ENCODE assay signal across 13 cellular contexts in the genomic region with DNA sequence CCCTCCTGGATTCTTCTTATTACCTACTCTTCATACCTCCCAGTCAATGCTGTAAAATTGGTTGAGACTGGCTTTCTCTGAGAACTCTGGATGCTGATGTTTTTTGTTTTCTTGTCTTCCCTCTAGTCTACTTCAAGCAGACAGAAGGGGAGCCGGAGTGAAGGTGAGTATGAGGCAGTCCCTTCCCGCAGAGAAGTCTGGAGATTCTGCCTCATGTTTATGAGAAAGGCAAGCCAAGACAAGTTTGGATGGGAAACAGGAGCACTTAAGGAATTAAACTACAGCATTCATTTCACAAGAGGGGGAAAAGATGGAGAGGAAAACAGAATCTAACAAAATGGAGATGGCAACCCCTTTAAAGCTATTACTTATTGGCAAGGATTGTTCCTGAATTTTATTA.
"Had no signal": no experiment of that assay in that cellular context is flagged by ENCODE, and none has a peak within 500 bp of the region (broad histone marks: within the 10 kb centered on the region; RNA-seq: fewer than 3 reads in every experiment).

No MANE protein-coding gene starts in this region.

- H3K36me3 ChIP-seq: cardiac muscle cell, esophagus squamous epithelium, lower lobe of right lung, right lobe of liver, spleen, suprapubic skin had no signal

- H3K4me1 ChIP-seq: esophagus squamous epithelium, lower lobe of right lung, right lobe of liver, spleen, suprapubic skin had no signal

- H3K4me3 ChIP-seq: cardiac muscle cell, esophagus squamous epithelium, lower lobe of right lung, right lobe of liver, spleen, suprapubic skin had no signal

- H3K27ac ChIP-seq: cardiac muscle cell, esophagus squamous epithelium, lower lobe of right lung, right lobe of liver, spleen, suprapubic skin had no signal

- DNase-seq: activated CD4-positive, alpha-beta T cell treated with anti-CD3 and anti-CD28 coated beads for 1 hour; activated CD4-positive, alpha-beta T cell treated with anti-CD3 and anti-CD28 coated beads, Interleukin-2, amount 50 U/mL, for 48 hours; activated CD8-positive, alpha-beta memory T cell treated with anti-CD3 and anti-CD28 coated beads, Interleukin-2, amount 10 ng/mL, durations not matched to agents 7 days and 5 days; activated naive CD4-positive, alpha-beta T cell treated with anti-CD3 and anti-CD28 coated beads, Interleukin-2, amount 50 U/mL, for 16 hours; activated T-cell treated with anti-CD3 and anti-CD28 coated beads, Interleukin-2, amount 50 U/mL, for 1 hour; esophagus squamous epithelium; lower lobe of right lung; midbrain; right lobe of liver; spleen; T-helper 9 cell had no signal

- H3K27me3 ChIP-seq: cardiac muscle cell, esophagus squamous epithelium, right lobe of liver, suprapubic skin had no signal

- H3K9me3 ChIP-seq: esophagus squamous epithelium, lower lobe of right lung, right lobe of liver, spleen, suprapubic skin had no signal
